Comparison of ENCODE assay signal across 27 cellular contexts in the genomic region with DNA sequence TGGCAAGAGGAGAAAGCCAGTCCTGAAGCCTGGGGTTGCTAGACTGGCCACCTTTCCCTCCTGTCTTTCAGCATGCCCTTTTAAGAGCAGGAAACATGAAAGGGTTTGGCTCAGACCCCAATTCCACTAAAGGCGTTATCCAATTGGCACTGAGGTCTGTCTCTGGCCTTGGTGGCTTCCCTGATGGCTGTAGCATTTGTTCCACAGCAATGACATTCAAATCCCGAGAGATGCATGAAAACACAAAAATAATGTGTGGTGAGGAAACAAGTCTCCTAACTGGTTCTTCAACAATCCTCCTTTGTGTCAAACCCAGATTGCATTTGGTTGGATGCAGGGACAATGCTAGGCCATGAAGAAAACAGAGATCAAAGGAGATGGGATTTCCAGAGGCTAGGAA. TPM values are rescaled to one million over a fixed set of nuclear protein-coding genes. Genes with fewer than 3 reads are reported as not detected.
DNase-seq lines count a peak whose midpoint lies in the region; ATAC-seq and TF ChIP-seq lines count a peak whose summit lies in the region.
"Had no signal": no experiment of that assay in that cellular context is flagged by ENCODE, and none has a peak within 500 bp of the region (broad histone marks: within the 10 kb centered on the region; RNA-seq: fewer than 3 reads in every experiment).

No MANE protein-coding gene starts in this region.

- BruUV-seq in Caco-2 (replicated peaks; lab: Mats Ljungman, UMichigan): no TSS peak

- H3K9me3 ChIP-seq in right atrium auricular region: no peaks in the 10 kb centered on the region
- H3K9me3 ChIP-seq in Caco-2: no peaks in the 10 kb centered on the region
- H3K9me3 ChIP-seq: gastrocnemius medialis had no signal

- TF ChIP-seq CTCF in right atrium auricular region (IDR thresholded peaks at IDR 0.05) (no peak), Caco-2 (IDR thresholded peaks at IDR 0.05; ENCODE audit: insufficient read depth in 1 of 2, low read depth in 1 of 2, low read length in 1 of 2, severe bottlenecking in 1 of 2, unreplicated experiment in 1 of 2) (no peak)

- CTCF ChIA-PET in Caco-2 (lab: Charles Lee): no interaction called here

- POLR2A ChIA-PET in Caco-2 (lab: Charles Lee): no interaction called here

- no peak overlapping the region for H3K27ac Mint-ChIP-seq in Caco-2 (ENCODE audit: unreplicated experiment)
- no peak overlapping the region for H3K27ac Mint-ChIP-seq in activated T-helper 17 cell treated with anti-CD3 and anti-CD28 coated beads, Interleukin-2, amount 50 U/mL, for 72 hours
- H3K27ac Mint-ChIP-seq: activated CD4-positive, alpha-beta memory T cell treated with anti-CD3 and anti-CD28 coated beads, Interleukin-2, amount 10 ng/mL, durations not matched to agents 7 days and 5 days; CD4-positive, alpha-beta T cell; nephron progenitor cell had no signal

- no peak overlapping the region for H3K27ac ChIP-seq in right atrium auricular region
- H3K27ac ChIP-seq: brain microvascular endothelial cell, dorsolateral prefrontal cortex, gastrocnemius medialis had no signal

- no peaks in the 10 kb centered on the region for H3K27me3 Mint-ChIP-seq in Caco-2 (ENCODE audit: insufficient read depth, unreplicated experiment)
- H3K27me3 Mint-ChIP-seq in activated T-helper 17 cell treated with anti-CD3 and anti-CD28 coated beads, Interleukin-2, amount 50 U/mL, for 72 hours: no peaks in the 10 kb centered on the region
- H3K27me3 Mint-ChIP-seq: CD4-positive, alpha-beta T cell had no signal

- peaks cover 10% of the 10 kb centered on the region for H3K9me3 Mint-ChIP-seq in Caco-2 (ENCODE audit: unreplicated experiment)
- H3K9me3 Mint-ChIP-seq in activated T-helper 17 cell treated with anti-CD3 and anti-CD28 coated beads, Interleukin-2, amount 50 U/mL, for 72 hours: peaks cover 5% of the 10 kb centered on the region

- DNase-seq in Right ventricle myocardium superior (no peak), right atrium auricular region (ENCODE audit: low spot score) (no peak), RPMI8226 (peak; percentile 62), left ventricle myocardium superior (no peak), Caco-2 (no peak), NCI-H524 treated with DMSO at 0.1 percent for 48 hours (lab: John Stamatoyannopoulos, UW) (no peak)
- DNase-seq: activated CD4-positive, alpha-beta memory T cell treated with anti-CD3 and anti-CD28 coated beads, Interleukin-2, amount 10 ng/mL, durations not matched to agents 7 days and 5 days; activated CD4-positive, alpha-beta T cell treated with anti-CD3 and anti-CD28 coated beads for 1 hour; activated CD8-positive, alpha-beta memory T cell treated with anti-CD3 and anti-CD28 coated beads, Interleukin-2, amount 50 U/mL, for 48 hours; activated naive CD4-positive, alpha-beta T cell treated with anti-CD3 and anti-CD28 coated beads, Interleukin-2, amount 50 U/mL, for 16 hours; amniotic stem cell; brain microvascular endothelial cell; CD4-positive, alpha-beta T cell; dorsolateral prefrontal cortex; gastrocnemius medialis; hypothalamus; IMR-90; NCI-H1694; NCI-H526 treated with DMSO at 0.1 percent for 48 hours; nephron progenitor cell; SIG-M5; stimulated activated naive CD8-positive, alpha-beta T cell treated with anti-CD3 and anti-CD28 coated beads, Interleukin-15, Interleukin-2, amounts not matched to agents 100 U/mL and 50 U/mL, for 24 hours; SW 1271 had no signal

- H3K36me3 ChIP-seq in right atrium auricular region: no peaks in the 10 kb centered on the region
- no peaks in the 10 kb centered on the region for H3K36me3 ChIP-seq in Caco-2 (ENCODE audit: control insufficient read depth, insufficient read depth, low read length)
- H3K36me3 ChIP-seq: brain microvascular endothelial cell, gastrocnemius medialis had no signal

- H3K4me3 ChIP-seq in right atrium auricular region (no peak overlapping the region), Caco-2 (ENCODE audit: low read depth, low read length) (no peak overlapping the region)
- H3K4me3 ChIP-seq: dorsolateral prefrontal cortex, gastrocnemius medialis, skin epidermis had no signal

- peak; percentile 93 for ATAC-seq in Right ventricle myocardium superior (ENCODE audit: poor library complexity)
- peak; percentile 92 for ATAC-seq in left ventricle myocardium superior
- no peak for ATAC-seq in GM19452 (IDR thresholded peaks at IDR 0.05; ENCODE audit: unreplicated experiment)
- ATAC-seq in activated T-helper 17 cell treated with anti-CD3 and anti-CD28 coated beads, Interleukin-2, amount 50 U/mL, for 72 hours (replicated peaks): no peak
- ATAC-seq: stimulated activated naive CD8-positive, alpha-beta T cell treated with anti-CD3 and anti-CD28 coated beads, Interleukin-15, Interleukin-2, amounts not matched to agents 100 U/mL and 50 U/mL, for 24 hours had no signal

- intact Hi-C loops in Right ventricle myocardium superior (cut with DNase I) (no loop called here), left ventricle myocardium superior (cut with micrococcal nuclease) (no loop called here), Caco-2 (cut with micrococcal nuclease; ENCODE audit: unreplicated experiment) (no loop called here)

- H3K4me3 Mint-ChIP-seq in Caco-2 (ENCODE audit: unreplicated experiment): no peak overlapping the region
- no peak overlapping the region for H3K4me3 Mint-ChIP-seq in activated T-helper 17 cell treated with anti-CD3 and anti-CD28 coated beads, Interleukin-2, amount 50 U/mL, for 72 hours
- H3K4me3 Mint-ChIP-seq: activated CD4-positive, alpha-beta memory T cell treated with anti-CD3 and anti-CD28 coated beads, Interleukin-2, amount 10 ng/mL, durations not matched to agents 7 days and 5 days; CD4-positive, alpha-beta T cell; nephron progenitor cell had no signal

- H3K4me1 Mint-ChIP-seq in Caco-2 (ENCODE audit: low read depth, unreplicated experiment): peaks cover 4% of the 10 kb centered on the region
- peaks cover 5% of the 10 kb centered on the region for H3K4me1 Mint-ChIP-seq in activated T-helper 17 cell treated with anti-CD3 and anti-CD28 coated beads, Interleukin-2, amount 50 U/mL, for 72 hours
- H3K4me1 Mint-ChIP-seq: activated CD4-positive, alpha-beta memory T cell treated with anti-CD3 and anti-CD28 coated beads, Interleukin-2, amount 10 ng/mL, durations not matched to agents 7 days and 5 days had no signal

- no peaks in the 10 kb centered on the region for H3K36me3 Mint-ChIP-seq in Caco-2 (ENCODE audit: insufficient read depth, unreplicated experiment)
- H3K36me3 Mint-ChIP-seq in activated T-helper 17 cell treated with anti-CD3 and anti-CD28 coated beads, Interleukin-2, amount 50 U/mL, for 72 hours (ENCODE audit: low read depth): no peaks in the 10 kb centered on the region

- H3K4me1 ChIP-seq in right atrium auricular region: peaks cover 0 to 4% of the 10 kb centered on the region in 2 donors
- H3K4me1 ChIP-seq in Caco-2: no peaks in the 10 kb centered on the region

- no peaks in the 10 kb centered on the region for H3K27me3 ChIP-seq in right atrium auricular region
- H3K27me3 ChIP-seq in Caco-2 (replicated peaks; ENCODE audit: control insufficient read depth, insufficient read depth, low read length): no peaks in the 10 kb centered on the region
- H3K27me3 ChIP-seq: brain microvascular endothelial cell, gastrocnemius medialis had no signal

RNA-seq across cellular contexts. Expression of a gene that starts 56.5 kb away (rescaled TPM):
- total RNA-seq in Right ventricle myocardium superior (not detected), right atrium auricular region (not detected), left ventricle myocardium superior (not detected), Caco-2 (2022) (3.0 and 5.2 TPM in 2 replicates)
- total RNA-seq in activated T-helper 17 cell treated with anti-CD3 and anti-CD28 coated beads, Interleukin-2, amount 50 U/mL, for 72 hours: 10 to 100 TPM; 47.7 to 81.3 TPM
- total RNA-seq: osteocyte had no signal

Comparison
In these comparisons a context has a peak if more than half of its experiments do, and no peak if none do; other contexts are left out.
1. ATAC-seq: peak in Right ventricle myocardium superior (single experiment) and left ventricle myocardium superior (single experiment); none in GM19452 (single experiment) and activated T-helper 17 cell treated with anti-CD3 and anti-CD28 coated beads, Interleukin-2, amount 50 U/mL, for 72 hours (single experiment).